11 cellular contexts compared by ENCODE assay signal in the genomic region with DNA sequence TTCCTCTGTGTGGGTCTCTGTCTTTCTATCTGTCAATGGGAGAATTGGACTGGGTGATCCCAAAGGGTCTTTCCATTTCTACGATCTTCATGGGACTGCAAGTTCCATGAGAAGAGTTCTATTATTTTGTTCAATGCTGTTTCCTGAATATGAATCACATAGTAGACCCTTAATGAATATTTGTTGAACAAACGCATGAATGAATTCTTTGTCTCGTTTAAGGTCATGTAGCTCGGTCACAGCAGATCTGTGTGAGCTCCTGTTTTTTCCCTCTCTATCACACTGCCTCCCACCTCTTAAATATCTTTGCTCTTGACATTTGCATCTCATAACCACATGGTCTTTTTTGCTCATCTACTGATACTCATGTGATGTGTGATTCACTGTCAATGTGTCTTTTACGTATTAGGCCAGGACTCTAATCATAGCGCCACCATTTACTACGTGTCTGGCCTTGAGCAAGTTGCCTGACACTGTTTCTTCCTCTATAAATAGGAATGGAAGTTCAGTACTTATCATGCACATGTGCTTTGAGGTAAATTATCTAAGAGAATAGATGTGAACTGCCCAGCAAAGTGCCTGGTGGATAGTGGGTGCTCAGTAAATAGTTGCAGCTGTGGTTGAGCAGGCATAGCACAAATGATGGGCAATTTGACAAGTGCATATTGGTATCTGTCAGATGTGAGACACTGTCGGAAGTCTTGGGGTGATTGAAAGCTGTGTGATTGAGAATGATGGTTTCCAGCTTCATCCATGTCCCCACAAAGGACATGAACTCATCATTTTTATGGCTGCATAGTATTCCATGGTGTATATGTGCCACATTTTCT. TPM values are rescaled to one million over a fixed set of nuclear protein-coding genes. Genes with fewer than 3 reads are reported as not detected.
A peak's percentile ranks its signal among the peaks of the same experiment; 100 is the strongest.
DNase-seq lines count a peak whose midpoint lies in the region; ATAC-seq and TF ChIP-seq lines count a peak whose summit lies in the region.
"Had no signal": no experiment of that assay in that cellular context is flagged by ENCODE, and none has a peak within 500 bp of the region (broad histone marks: within the 10 kb centered on the region; RNA-seq: fewer than 3 reads in every experiment).

No MANE protein-coding gene starts in this region.

- peaks cover 0 to 10% (median 0%) of the 10 kb centered on the region in 9 donors for H3K4me1 ChIP-seq in heart right ventricle
- H3K4me1 ChIP-seq: right atrium auricular region, stomach had no signal

- DNase-seq in foreskin melanocyte: peak; percentile 100
- no peak for DNase-seq in H4 (ENCODE audit: low spot score)
- no peak for DNase-seq in hepatic stellate cell (ENCODE audit: low spot score)
- no peak for DNase-seq in heart right ventricle
- no peak for DNase-seq in effector CD4-positive, alpha-beta T cell
- DNase-seq: activated naive CD4-positive, alpha-beta T cell treated with Interleukin-2 at 50 U/mL for 16 hours; stomach had no signal

- no peak overlapping the region for H3K27ac ChIP-seq in heart right ventricle
- H3K27ac ChIP-seq: stomach had no signal

- intact Hi-C loops in heart right ventricle (cut with DNase I): no loop called here

- peak; percentile 85 for ATAC-seq in GM18858 (IDR thresholded peaks at IDR 0.05; ENCODE audit: unreplicated experiment)
- peak; percentile 72 for ATAC-seq in GM21367 (IDR thresholded peaks at IDR 0.05; ENCODE audit: unreplicated experiment)
- ATAC-seq in HG03066 (IDR thresholded peaks at IDR 0.05; ENCODE audit: low read depth, unreplicated experiment): peak; percentile 80
- ATAC-seq in heart right ventricle: no peak

- H3K4me3 ChIP-seq in heart right ventricle: no peak overlapping the region
- H3K4me3 ChIP-seq: right atrium auricular region, stomach had no signal

- peaks cover 0 to 4% (median 0%) of the 10 kb centered on the region in 7 donors for H3K27me3 ChIP-seq in heart right ventricle
- H3K27me3 ChIP-seq: right atrium auricular region had no signal

- 75 to 76% methylated on average over 8 of the region's 8 CpGs for WGBS in heart right ventricle, 2 donors

- no peaks in the 10 kb centered on the region for H3K36me3 ChIP-seq in heart right ventricle
- H3K36me3 ChIP-seq: right atrium auricular region, stomach had no signal

- no peak for TF ChIP-seq CTCF in heart right ventricle (IDR thresholded peaks at IDR 0.05)

- no peaks in the 10 kb centered on the region for H3K9me3 ChIP-seq in heart right ventricle
- H3K9me3 ChIP-seq: right atrium auricular region, stomach had no signal

RNA-seq across cellular contexts. Expression of gene PTTG1, which starts 37.5 kb away (rescaled TPM):
- total RNA-seq in H4 (2014; rRNA removed; shearing (Covaris generic)): 530 and 556 TPM in 2 replicates
- total RNA-seq in heart right ventricle: 10 to 100 TPM in 1 of 10 donors, 1 to 10 TPM in 4, under 1 TPM in 4, not detected in 1; 0.32 to 17.5 (median 1.4) TPM
- 1 to 10 TPM; 2.6 to 8.7 TPM for polyA plus RNA-seq in heart right ventricle

RNA-seq across cellular contexts. Expression of gene SLU7, which starts 40.3 kb away (rescaled TPM):
- 23.1 and 48.3 TPM in 2 replicates for total RNA-seq in H4 (2014; rRNA removed; shearing (Covaris generic))
- total RNA-seq in heart right ventricle: 10 to 100 TPM; 32.7 to 62.4 (median 44.3) TPM
- polyA plus RNA-seq in heart right ventricle: 10 to 100 TPM; 19.2 to 38.4 TPM

RNA-seq across cellular contexts. Expression of gene FAM200C, which starts 59.3 kb away (rescaled TPM):
- total RNA-seq in H4 (2014; rRNA removed; shearing (Covaris generic)): 7.0 and 10.3 TPM in 2 replicates
- total RNA-seq in heart right ventricle: 1 to 10 TPM; 2.3 to 4.5 (median 3.6) TPM
- polyA plus RNA-seq in heart right ventricle: 1 to 10 TPM; 1.7 to 8.6 TPM

Comparison
In these comparisons a context has a peak if more than half of its experiments do, and no peak if none do; other contexts are left out.
1. ATAC-seq: peak in GM18858 (single experiment), GM21367 (single experiment) and HG03066 (single experiment); none in heart right ventricle (0 of 8).
2. RNA of gene PTTG1, which starts 37.5 kb away (total RNA-seq): 530 to 556 TPM in H4; 0.32 to 17.5 TPM in heart right ventricle; every median in the first group is over 10 times any median in the second.